ENCODE assay signal across 8 cellular contexts in genomic region chr2:118865106-118865505, GRCh38. TPM values are rescaled to one million over a fixed set of nuclear protein-coding genes. Genes with fewer than 3 reads are reported as not detected.
DNase-seq lines count a peak whose midpoint lies in the region; ATAC-seq and TF ChIP-seq lines count a peak whose summit lies in the region.

No MANE protein-coding gene starts in this region.

- peak; percentile 98 for ATAC-seq in HG02610 (IDR thresholded peaks at IDR 0.05; ENCODE audit: unreplicated experiment)
- ATAC-seq in foreskin keratinocyte: peak; percentile 75

- no peaks in the 10 kb centered on the region for H3K4me1 ChIP-seq in MM.1S (ENCODE audit: low read length)
- H3K4me1 ChIP-seq in foreskin keratinocyte: peaks cover 9% of the 10 kb centered on the region

- DNase-seq in AG09319 (ENCODE audit: extremely low read depth, low read depth) (no peak), GM13977 (ENCODE audit: low spot score) (peak; percentile 75), MM.1S (peak; percentile 64), SW480 (ENCODE audit: low spot score) (peak; percentile 75), foreskin keratinocyte (no peak), renal cortical epithelial cell (ENCODE audit: low read depth) (peak; percentile 46), GM19238 (ENCODE audit: insufficient read length, low spot score) (no peak)

- TF ChIP-seq CTCF in AG09319 (IDR thresholded peaks at IDR 0.05; ENCODE audit: low read depth, low read length): peak; percentile 69
- peak; percentile 77 for TF ChIP-seq CTCF in GM13977 (IDR thresholded peaks at IDR 0.05; ENCODE audit: extremely low read depth, insufficient read depth, missing control alignments)
- peak; percentile 76 for TF ChIP-seq CTCF in MM.1S (IDR thresholded peaks at IDR 0.05; ENCODE audit: low read length)
- TF ChIP-seq CTCF in foreskin keratinocyte (conservative IDR thresholded peaks at IDR 0.05): peak; percentile 73

- no peak overlapping the region for H3K4me3 ChIP-seq in MM.1S (ENCODE audit: low read length)

- no peak overlapping the region for H3K4me2 ChIP-seq in MM.1S (ENCODE audit: low read depth, low read length)

- H2AFZ ChIP-seq in MM.1S (ENCODE audit: low read length): peak overlapping the region; percentile 33; the same call in 1 of the 2 replicates

- H3K9ac ChIP-seq in MM.1S (ENCODE audit: low read length): no peak overlapping the region

- no peaks in the 10 kb centered on the region for H3K27me3 ChIP-seq in MM.1S (replicated peaks; ENCODE audit: insufficient read depth, low read length)
- peaks cover 15% of the 10 kb centered on the region for H3K27me3 ChIP-seq in foreskin keratinocyte

- no peak overlapping the region for H3K27ac ChIP-seq in MM.1S (ENCODE audit: low read length)
- no peak overlapping the region for H3K27ac ChIP-seq in foreskin keratinocyte

- no peaks in the 10 kb centered on the region for H3K79me2 ChIP-seq in MM.1S (ENCODE audit: low read length)

- no peaks in the 10 kb centered on the region for H4K20me1 ChIP-seq in MM.1S (ENCODE audit: insufficient read depth, low read length)

- H3K36me3 ChIP-seq in MM.1S (replicated peaks; ENCODE audit: insufficient read depth, low read length): no peaks in the 10 kb centered on the region

- H3F3A ChIP-seq in MM.1S (ENCODE audit: insufficient read depth, low read length): no peaks in the 10 kb centered on the region

- in situ Hi-C loops in GM13977 (cut with MboI; ENCODE audit: low pct_unique_long_range_greater_than_20kb, low sequenced_read_pairs, unreplicated experiment): loop anchor here (25.0 kb wide), 1 partner anchor 828 kb away; no protein-coding TSS in a partner anchor

- no peaks in the 10 kb centered on the region for H3K9me2 ChIP-seq in MM.1S (replicated peaks; ENCODE audit: insufficient read depth, low read length)

- no peaks in the 10 kb centered on the region for H3K9me3 ChIP-seq in MM.1S (replicated peaks; ENCODE audit: insufficient read depth, low read length)

RNA-seq across cellular contexts. Expression of gene EN1, which starts 17.7 kb away (rescaled TPM):
- total RNA-seq in foreskin keratinocyte (0.75 TPM in 1 of 2 replicates, not detected in the other), renal cortical epithelial cell (not detected in 2 replicates)
- 0.85 TPM in 1 of 2 replicates, not detected in the other for polyA plus RNA-seq in foreskin keratinocyte

Comparison
In these comparisons a context has a peak if more than half of its experiments do, and no peak if none do; other contexts are left out.
1. DNase-seq: peak in GM13977 (single experiment), MM.1S (single experiment), SW480 (single experiment) and renal cortical epithelial cell (single experiment); none in AG09319 (single experiment), foreskin keratinocyte (0 of 2) and GM19238 (single experiment).
2. Peak in every context shown above with its lines, with median percentiles within 50 percentile points of each other: CTCF ChIP-seq.